In the genomic region with DNA sequence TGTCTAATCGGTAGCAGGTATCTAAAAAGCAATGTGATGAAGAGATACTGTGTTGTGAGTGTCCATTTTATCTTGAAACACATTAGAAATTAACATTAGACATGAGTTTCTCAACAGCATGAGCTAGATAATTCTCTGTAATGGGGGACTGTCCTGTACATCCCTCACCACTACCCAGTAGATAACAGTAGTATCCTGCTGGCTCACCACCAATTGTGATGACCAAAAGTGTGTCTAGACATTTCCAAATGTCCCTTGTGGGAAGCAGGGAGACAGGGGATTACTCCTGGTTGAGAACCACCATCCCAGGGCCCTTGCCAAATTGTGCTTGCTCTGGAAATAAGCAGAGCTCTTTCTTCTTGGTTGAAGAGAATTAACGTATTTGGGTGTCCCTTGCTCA, we compare ENCODE assay signal across 25 cellular contexts.
"Had no signal": no experiment of that assay in that cellular context is flagged by ENCODE, and none has a peak within 500 bp of the region (broad histone marks: within the 10 kb centered on the region; RNA-seq: fewer than 3 reads in every experiment).

No MANE protein-coding gene starts in this region.

- H3K9me3 ChIP-seq: heart left ventricle, lower lobe of right lung, pancreas, psoas muscle, stomach, testis, thyroid gland, transverse colon, upper lobe of right lung had no signal

- ATAC-seq: heart left ventricle; lower lobe of right lung; naive thymus-derived CD8-positive, alpha-beta T cell; pancreas; psoas muscle; sciatic nerve; stimulated activated naive B cell treated with anti-CD40 and anti-IgM and Interleukin-4, amounts not matched to agents 10 μg/mL and 1 μg/mL and 100 μg/mL, for 72 hours; stimulated activated naive CD8-positive, alpha-beta T cell treated with anti-CD3 and anti-CD28 coated beads, Interleukin-15, Interleukin-2, amounts not matched to agents 100 U/mL and 50 U/mL, for 24 hours; upper lobe of right lung had no signal

- H3K36me3 ChIP-seq: heart left ventricle, lower lobe of right lung, pancreas, stomach, thyroid gland, transverse colon, upper lobe of right lung had no signal

- DNase-seq: heart left ventricle; hypothalamus; immature natural killer cell; kidney; lower lobe of right lung; mammary epithelial cell; mesenchymal stem cell; naive thymus-derived CD8-positive, alpha-beta T cell; nucleus accumbens; pancreas; posterior cingulate gyrus; psoas muscle; stimulated activated CD4-positive, alpha-beta T cell treated with anti-CD3 and anti-CD28 coated beads, Interleukin-12 subunit alpha, Interleukin-12 subunit beta, amount 100 ng/mL, for 4 hours; stimulated activated CD4-positive, alpha-beta T cell treated with anti-CD3 and anti-CD28 coated beads, Interleukin-15, amount 100 ng/mL, for 24 hours; stimulated activated CD4-positive, alpha-beta T cell treated with anti-CD3 and anti-CD28 coated beads, Interleukin-2, amount 100 ng/mL, for 24 hours; stimulated activated CD4-positive, alpha-beta T cell treated with anti-CD3 and anti-CD28 coated beads, Interleukin-4, amount 100 ng/mL, for 1 hour; stimulated activated naive B cell treated with anti-CD40 and anti-IgM and Interleukin-4, amounts not matched to agents 10 μg/mL and 1 μg/mL and 100 μg/mL, for 72 hours; stimulated activated naive CD8-positive, alpha-beta T cell treated with anti-CD3 and anti-CD28 coated beads, Interleukin-15, Interleukin-2, amounts not matched to agents 100 U/mL and 50 U/mL, for 24 hours; stomach; testis; thyroid gland; transverse colon; upper lobe of right lung had no signal

- H3K4me1 ChIP-seq: lower lobe of right lung, pancreas, psoas muscle, stomach, testis, transverse colon, upper lobe of right lung had no signal

- H3K27me3 ChIP-seq: pancreas, stomach, testis, thyroid gland, transverse colon, upper lobe of right lung had no signal

- H3K27ac ChIP-seq: heart left ventricle, lower lobe of right lung, pancreas, psoas muscle, skin epidermis, stomach, testis, thyroid gland, transverse colon, upper lobe of right lung had no signal

- H3K4me3 ChIP-seq: heart left ventricle, lower lobe of right lung, pancreas, psoas muscle, skin epidermis, stomach, testis, thyroid gland, transverse colon, upper lobe of right lung had no signal
